8 cellular contexts compared by ENCODE assay signal in the genomic region with DNA sequence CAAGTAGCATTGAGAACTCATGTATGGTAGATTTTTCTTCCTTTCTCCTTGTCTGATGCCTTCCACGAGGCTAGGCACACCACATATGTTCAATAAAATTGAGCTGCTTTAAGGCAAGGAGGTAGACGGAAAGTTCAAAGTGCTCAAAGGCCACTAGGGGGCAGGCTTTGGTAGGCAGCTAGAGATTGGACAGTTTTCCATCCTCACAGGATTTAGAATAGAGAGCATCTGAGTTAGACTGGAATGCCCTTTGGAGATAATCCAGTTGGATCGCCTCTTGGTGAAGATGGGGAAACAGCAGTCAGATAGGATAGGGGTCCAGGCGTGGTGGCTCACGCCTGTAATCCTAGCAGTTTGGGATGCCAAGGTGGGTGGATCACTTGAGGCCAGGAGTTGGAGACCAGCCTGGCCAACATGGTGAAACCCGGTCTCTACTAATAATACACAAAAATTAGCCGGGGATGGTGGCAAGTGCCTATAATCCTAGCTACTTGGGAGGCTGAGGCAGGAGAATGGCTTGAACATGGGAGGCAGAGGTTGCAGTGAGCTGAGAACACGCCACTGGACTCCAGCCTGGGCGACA. TPM values are rescaled to one million over a fixed set of nuclear protein-coding genes. Genes with fewer than 3 reads are reported as not detected.
DNase-seq lines count a peak whose midpoint lies in the region; ATAC-seq and TF ChIP-seq lines count a peak whose summit lies in the region.

No MANE protein-coding gene starts in this region.

- no peak for TF ChIP-seq POLR2A in IMR-90 (IDR thresholded peaks at IDR 0.05; ENCODE audit: low read depth, low read length)

- peaks cover 4% of the 10 kb centered on the region; the same call in 1 of the 2 replicates for H3K4me1 ChIP-seq in IMR-90 (ENCODE audit: control insufficient read depth, insufficient read depth, low read length)

- H3K9ac ChIP-seq in IMR-90 (ENCODE audit: low read depth, low read length), result no peak overlapping the region

- POLR2A ChIA-PET in IMR-90 (lab: Charles Lee; ENCODE audit: unreplicated experiment), result no interaction called here

- H3K27me3 ChIP-seq in IMR-90 (ENCODE audit: control insufficient read depth, insufficient read depth, low read length), result no peaks in the 10 kb centered on the region

- H3K27ac ChIP-seq in IMR-90 (ENCODE audit: insufficient read depth, low read length), result no peak overlapping the region

- no CpG with 5 or more reads among the region's 9 CpGs for WGBS in IMR-90 (ENCODE audit: extremely low coverage in 2 of 2, insufficient read length in 1 of 2), 2 experiments

- H4K20me1 ChIP-seq in IMR-90 (ENCODE audit: insufficient read depth, low read length), result peaks cover 45% of the 10 kb centered on the region

- peaks cover 0 to 35% of the 10 kb centered on the region in 2 experiments; a peak in 3 of 4 replicates for H3K79me1 ChIP-seq in IMR-90 (ENCODE audit: low read depth in 1 of 2, low read length in 2 of 2)

- no peak overlapping the region for H3K18ac ChIP-seq in IMR-90 (ENCODE audit: low read depth, low read length)

- peak; percentile 79 for ATAC-seq in IMR-90 (ENCODE audit: low read depth)
- no peak for ATAC-seq in HG03025 (IDR thresholded peaks at IDR 0.05; ENCODE audit: low FRiP score, unreplicated experiment)
- no peak for ATAC-seq in HG02571 (IDR thresholded peaks at IDR 0.05; ENCODE audit: unreplicated experiment)

- no peak overlapping the region for H2BK5ac ChIP-seq in IMR-90 (ENCODE audit: low read depth, low read length, poor library complexity, severe bottlenecking)

- no peak overlapping the region for H2AK5ac ChIP-seq in IMR-90 (ENCODE audit: low read depth, low read length)

- dilution Hi-C loops in IMR-90 (cut with HindIII; ENCODE audit: low sequenced_read_pairs, unreplicated experiment), result no loop called here

- H3K9me3 Mint-ChIP-seq in activated T-helper 1 cell treated with anti-CD3 and anti-CD28 coated beads, Interleukin-12 subunit alpha, Interleukin-12 subunit beta, Interleukin-2, Interleukin-4 antibody, amounts not matched to agents 30 ng/mL and 10 ng/mL and 1 ng/mL, durations not matched to agents 14 hours and 24 hours and 36 hours, result no peaks in the 10 kb centered on the region

- peaks cover 11% of the 10 kb centered on the region for H3K9me1 ChIP-seq in IMR-90 (ENCODE audit: insufficient read depth, low read length)

- no peak overlapping the region for H3K14ac ChIP-seq in IMR-90 (replicated peaks; ENCODE audit: low read depth, low read length)

- H2BK20ac ChIP-seq in IMR-90 (ENCODE audit: low read depth, low read length), result no peak overlapping the region

- no peaks in the 10 kb centered on the region for H3K27me3 Mint-ChIP-seq in activated T-helper 1 cell treated with anti-CD3 and anti-CD28 coated beads, Interleukin-12 subunit alpha, Interleukin-12 subunit beta, Interleukin-2, Interleukin-4 antibody, amounts not matched to agents 30 ng/mL and 10 ng/mL and 1 ng/mL, durations not matched to agents 14 hours and 24 hours and 36 hours (ENCODE audit: insufficient read depth)

- H3K4me2 ChIP-seq in IMR-90 (ENCODE audit: low read depth, low read length), result no peak overlapping the region

- TF ChIP-seq CTCF in IMR-90 (conservative IDR thresholded peaks at IDR 0.05; ENCODE audit: low read depth, low read length) (peak; percentile 77), fibroblast of villous mesenchyme (IDR thresholded peaks at IDR 0.05; ENCODE audit: insufficient read depth, low read depth, low read length) (peak; percentile 64)

- H3K36me3 ChIP-seq in IMR-90 (ENCODE audit: control insufficient read depth, insufficient read depth, low read length), result peaks cover 2% of the 10 kb centered on the region; the same call in 1 of the 2 replicates

- intact Hi-C loops in IMR-90 (cut with micrococcal nuclease), result loop anchor here (1.0 kb wide), 2 partner anchors 41 to 112 kb away; no protein-coding TSS in a partner anchor
- intact Hi-C loops in activated T-helper 1 cell treated with anti-CD3 and anti-CD28 coated beads, Interleukin-12 subunit alpha, Interleukin-12 subunit beta, Interleukin-2, Interleukin-4 antibody, amounts not matched to agents 30 ng/mL and 10 ng/mL and 1 ng/mL, durations not matched to agents 14 hours and 24 hours and 36 hours (cut with micrococcal nuclease), result loop anchor here (1.0 to 10.0 kb wide), 7 partner anchors 19 to 1745 kb away; partner anchors contain the start of genes ENOX2, RBMX2 and SASH3

- DNase-seq in DMS53 (lab: John Stamatoyannopoulos, UW), result peak; percentile 81
- DNase-seq in IMR-90, result peak; percentile 75
- DNase-seq in OCI-M1 (lab: John Stamatoyannopoulos, UW), result peak; percentile 81
- peak; percentile 19 for DNase-seq in activated T-helper 1 cell treated with anti-CD3 and anti-CD28 coated beads, Interleukin-12 subunit alpha, Interleukin-12 subunit beta, Interleukin-2, Interleukin-4 antibody, amounts not matched to agents 30 ng/mL and 10 ng/mL and 1 ng/mL, durations not matched to agents 14 hours and 24 hours and 36 hours (ENCODE audit: low spot score)
- peak; percentile 81 for DNase-seq in fibroblast of villous mesenchyme (ENCODE audit: low read depth)
- peak; percentile 22 for DNase-seq in occipital lobe (lab: John Stamatoyannopoulos, UW)

- H3K23ac ChIP-seq in IMR-90 (ENCODE audit: low read depth, low read length), result no peak overlapping the region

- peaks cover 10% of the 10 kb centered on the region for H3K36me3 Mint-ChIP-seq in activated T-helper 1 cell treated with anti-CD3 and anti-CD28 coated beads, Interleukin-12 subunit alpha, Interleukin-12 subunit beta, Interleukin-2, Interleukin-4 antibody, amounts not matched to agents 30 ng/mL and 10 ng/mL and 1 ng/mL, durations not matched to agents 14 hours and 24 hours and 36 hours (ENCODE audit: low read depth)

- H4K91ac ChIP-seq in IMR-90 (ENCODE audit: insufficient read depth, low read depth, low read length), result no peak overlapping the region

- no peak overlapping the region for H4K5ac ChIP-seq in IMR-90 (ENCODE audit: low read depth, low read length)

- H3K9me3 ChIP-seq in IMR-90 (ENCODE audit: control insufficient read depth, insufficient read depth, low read length), result no peaks in the 10 kb centered on the region

- peak overlapping the region; percentile 8 for H3K27ac Mint-ChIP-seq in activated T-helper 1 cell treated with anti-CD3 and anti-CD28 coated beads, Interleukin-12 subunit alpha, Interleukin-12 subunit beta, Interleukin-2, Interleukin-4 antibody, amounts not matched to agents 30 ng/mL and 10 ng/mL and 1 ng/mL, durations not matched to agents 14 hours and 24 hours and 36 hours

- H2BK120ac ChIP-seq in IMR-90 (ENCODE audit: low read depth, low read length), result no peak overlapping the region

- no peak overlapping the region for H2BK15ac ChIP-seq in IMR-90 (ENCODE audit: low read depth, low read length)

- no peak overlapping the region for H4K8ac ChIP-seq in IMR-90 (ENCODE audit: low read depth in 2 of 2, low read length in 2 of 2)

- BruUV-seq in IMR-90 (replicated peaks; lab: Mats Ljungman, UMichigan), result no TSS peak

- in situ Hi-C loops in IMR-90 (cut with MboI; ENCODE audit: low sequenced_read_pairs), result loop anchor here (5.0 kb wide), 1 partner anchor 112 kb away; no protein-coding TSS in a partner anchor

- H3K4me3 Mint-ChIP-seq in activated T-helper 1 cell treated with anti-CD3 and anti-CD28 coated beads, Interleukin-12 subunit alpha, Interleukin-12 subunit beta, Interleukin-2, Interleukin-4 antibody, amounts not matched to agents 30 ng/mL and 10 ng/mL and 1 ng/mL, durations not matched to agents 14 hours and 24 hours and 36 hours, result no peak overlapping the region

- H3K4ac ChIP-seq in IMR-90 (ENCODE audit: low read depth, low read length), result no peak overlapping the region

- H3K4me3 ChIP-seq in IMR-90 (ENCODE audit: insufficient read depth, low read depth, low read length) (no peak overlapping the region), fibroblast of villous mesenchyme (ENCODE audit: low read depth, low read length) (no peak overlapping the region)

- H3K56ac ChIP-seq in IMR-90 (ENCODE audit: extremely low read depth, insufficient read depth, low read length), result no peak overlapping the region

- peaks cover 33% of the 10 kb centered on the region for H3K4me1 Mint-ChIP-seq in activated T-helper 1 cell treated with anti-CD3 and anti-CD28 coated beads, Interleukin-12 subunit alpha, Interleukin-12 subunit beta, Interleukin-2, Interleukin-4 antibody, amounts not matched to agents 30 ng/mL and 10 ng/mL and 1 ng/mL, durations not matched to agents 14 hours and 24 hours and 36 hours (ENCODE audit: low read depth)

- peak; percentile 80 for TF ChIP-seq RAD21 in IMR-90 (IDR thresholded peaks at IDR 0.05; ENCODE audit: low read length)

- peak overlapping the region; percentile 78 for H2AK9ac ChIP-seq in IMR-90 (replicated peaks; ENCODE audit: low read depth, low read length, poor library complexity)

- H2AFZ ChIP-seq in IMR-90 (replicated peaks; ENCODE audit: low read length, poor library complexity), result no peak overlapping the region

- CTCF ChIA-PET in IMR-90 (lab: Yijun Ruan, JAX), result interaction anchor here (0.6 to 1.3 kb wide), 5 partner anchors 12 to 183 kb away, joined by 3 to 7 read pairs (median 4); no protein-coding TSS in a partner anchor

TF ChIP-seq in IMR-90, 13 proteins besides CTCF, POLR2A, EP300 and RAD21:
- TF ChIP-seq SMC3 (IDR thresholded peaks at IDR 0.05; ENCODE audit: low read depth, low read length), result peak; percentile 71
- TF ChIP-seq NFE2L2 (IDR thresholded peaks at IDR 0.05; ENCODE audit: low read depth, low read length), result no peak

RNA-seq across cellular contexts. Expression of gene ELF4, which starts 30.4 kb away (rescaled TPM):
- total RNA-seq in IMR-90 (2012; rRNA removed) (10.8 and 10.9 TPM in 2 replicates), fibroblast of villous mesenchyme (16.4 and 21.3 TPM in 2 replicates), occipital lobe (0.31 TPM)
- polyA plus RNA-seq in IMR-90 (2012; rRNA removed), result 18.4 and 19.0 TPM in 2 replicates
- 12.6 and 15.1 TPM in 2 replicates for polyA plus RNA-seq in IMR-90 (2012; cell fraction: cytosol; rRNA removed)
- polyA plus RNA-seq in IMR-90 (2012; cell fraction: nucleus; rRNA removed; ENCODE audit: low replicate concordance), result 17.4 and 18.6 TPM in 2 replicates
- 26.1 and 26.6 TPM in 2 replicates for total RNA-seq in activated T-helper 1 cell treated with anti-CD3 and anti-CD28 coated beads, Interleukin-12 subunit alpha, Interleukin-12 subunit beta, Interleukin-2, Interleukin-4 antibody, amounts not matched to agents 30 ng/mL and 10 ng/mL and 1 ng/mL, durations not matched to agents 14 hours and 24 hours and 36 hours

Comparison
In these comparisons a context has a peak if more than half of its experiments do, and no peak if none do; other contexts are left out.
1. DNase-seq: peak in every context shown above with its lines; median percentile 81 in DMS53; 81 in OCI-M1; 81 in fibroblast of villous mesenchyme; 75 in IMR-90; 22 in occipital lobe; 19 in activated T-helper 1 cell treated with anti-CD3 and anti-CD28 coated beads, Interleukin-12 subunit alpha, Interleukin-12 subunit beta, Interleukin-2, Interleukin-4 antibody, amounts not matched to agents 30 ng/mL and 10 ng/mL and 1 ng/mL, durations not matched to agents 14 hours and 24 hours and 36 hours.